In the genomic region with DNA sequence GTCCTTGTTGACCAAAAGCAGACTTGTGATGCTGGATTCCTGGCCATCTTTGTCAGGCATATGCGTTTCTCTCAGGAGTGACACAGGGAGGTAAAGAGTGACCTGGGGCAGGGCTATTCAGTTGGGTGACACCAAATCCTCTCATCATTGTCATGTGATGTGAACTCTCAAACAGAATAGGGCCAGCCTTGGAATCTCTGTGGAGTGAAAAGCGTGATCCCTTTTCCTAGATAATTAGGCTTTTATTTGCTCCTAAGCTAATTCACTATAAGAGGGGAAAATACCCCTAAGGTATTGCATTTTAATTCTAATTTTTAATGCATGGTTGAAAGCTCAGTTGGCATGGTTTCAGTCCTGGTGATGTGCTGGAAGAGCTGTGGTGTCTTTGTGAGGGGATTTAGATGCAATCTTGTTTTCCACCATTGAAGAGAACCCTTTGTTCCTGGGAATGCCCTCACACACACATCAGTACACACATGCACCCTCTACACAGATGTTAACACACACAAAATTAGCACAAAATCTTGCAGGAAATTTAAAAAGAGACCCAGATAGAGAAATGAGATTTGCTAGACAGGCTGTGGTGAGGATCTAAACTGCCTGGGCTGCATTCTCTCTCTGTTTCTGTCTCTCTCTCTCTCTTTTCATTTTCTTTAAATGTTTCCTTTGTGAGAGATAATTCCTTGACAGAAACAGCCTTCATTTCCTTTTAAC, we compare ENCODE assay signal across 26 cellular contexts.
"Had no signal": no experiment of that assay in that cellular context is flagged by ENCODE, and none has a peak within 500 bp of the region (broad histone marks: within the 10 kb centered on the region; RNA-seq: fewer than 3 reads in every experiment).

No MANE protein-coding gene starts in this region.

- H3K4me1 ChIP-seq: adrenal gland, breast epithelium, SJSA1 had no signal

- H3K27me3 ChIP-seq: adrenal gland, SJSA1 had no signal

- ATAC-seq: activated CD8-positive, alpha-beta T cell treated with anti-CD3 and anti-CD28 coated beads, Interleukin-2, amount 10 ng/mL, durations not matched to agents 7 days and 5 days; PC-3; T-helper 17 cell; WTC11 had no signal

- H3K27ac ChIP-seq: adrenal gland, breast epithelium, SJSA1 had no signal

- H3K36me3 ChIP-seq: adrenal gland, breast epithelium, MG63, SJSA1 had no signal

- H3K4me3 ChIP-seq: adrenal gland, breast epithelium, MG63, SJSA1 had no signal

- DNase-seq: activated CD4-positive, alpha-beta T cell treated with anti-CD3 and anti-CD28 coated beads for 48 hours; activated CD4-positive, alpha-beta T cell treated with anti-CD3 and anti-CD28 coated beads, Interleukin-2, amount 50 U/mL, for 4 hours; activated CD4-positive, CD25-positive, alpha-beta regulatory T cell treated with anti-CD3 and anti-CD28 coated beads, Interleukin-2, amount 50 U/mL, for 72 hours; activated CD8-positive, alpha-beta memory T cell treated with anti-CD3 and anti-CD28 coated beads, Interleukin-2, amount 50 U/mL, for 48 hours; activated CD8-positive, alpha-beta T cell treated with anti-CD3 and anti-CD28 coated beads, Interleukin-2, amount 10 ng/mL, durations not matched to agents 7 days and 5 days; activated naive CD4-positive, alpha-beta T cell treated with anti-CD3 and anti-CD28 coated beads, Interleukin-2, amount 50 U/mL, for 16 hours; activated naive CD8-positive, alpha-beta T cell treated with anti-CD3 and anti-CD28 coated beads, Interleukin-2, amount 10 ng/mL, durations not matched to agents 7 days and 5 days; activated T-cell treated with anti-CD3 and anti-CD28 coated beads, Interleukin-2, amount 50 U/mL, for 1 hour; adrenal gland; anterior cingulate cortex; caudate nucleus; MG63; MV-4-11; NCI-H1105; NCI-H1436; NCI-H187; NCI-H2081; NCI-H446; NCI-H524; PC-3; SHP77; T-helper 17 cell; T-helper 9 cell had no signal

- H3K9me3 ChIP-seq: adrenal gland, breast epithelium, MG63, SJSA1 had no signal
